Comparison of ENCODE assay signal across 21 cellular contexts in genomic region chr7:116235380-116235779, GRCh38. TPM values are rescaled to one million over a fixed set of nuclear protein-coding genes. Genes with fewer than 3 reads are reported as not detected.
DNase-seq lines count a peak whose midpoint lies in the region; ATAC-seq and TF ChIP-seq lines count a peak whose summit lies in the region.
"Had no signal": no experiment of that assay in that cellular context is flagged by ENCODE, and none has a peak within 500 bp of the region (broad histone marks: within the 10 kb centered on the region; RNA-seq: fewer than 3 reads in every experiment).

No MANE protein-coding gene starts in this region.

- H3K4me1 ChIP-seq in mesenchymal stem cell (ENCODE audit: control insufficient read depth, insufficient read depth, low read depth, low read length) (peaks cover under 1% of the 10 kb centered on the region), thyroid gland (peaks cover 74 to 78% of the 10 kb centered on the region in 2 donors), endodermal cell (ENCODE audit: control insufficient read depth, insufficient read depth, low read length) (peaks cover under 1% of the 10 kb centered on the region)

- no peak overlapping the region for H3K14ac ChIP-seq in mesenchymal stem cell (ENCODE audit: low read length in 2 of 2)

- no peak overlapping the region for H3K4me2 ChIP-seq in mesenchymal stem cell (ENCODE audit: low read length, poor library complexity, severe bottlenecking)
- H3K4me2 ChIP-seq: KMS-11 had no signal

- H3K27ac ChIP-seq in mesenchymal stem cell (ENCODE audit: low read length, poor library complexity, severe bottlenecking) = no peak overlapping the region
- peak overlapping the region in 2 of 3 donors; percentile 43 to 60 for H3K27ac ChIP-seq in thyroid gland
- no peak overlapping the region for H3K27ac ChIP-seq in endodermal cell (ENCODE audit: low read depth, low read length)
- H3K27ac ChIP-seq: foreskin keratinocyte, GM23248, KMS-11, right lobe of liver, SJCRH30, tibial nerve had no signal

- H3K4ac ChIP-seq in mesenchymal stem cell (ENCODE audit: low read depth in 1 of 2, low read length in 2 of 2) = no peak overlapping the region

- peaks cover 23% of the 10 kb centered on the region for H3K79me1 ChIP-seq in mesenchymal stem cell (replicated peaks; ENCODE audit: low read length, poor library complexity, severe bottlenecking)

- H3K27me3 Mint-ChIP-seq in activated CD8-positive, alpha-beta memory T cell treated with anti-CD3 and anti-CD28 coated beads, Interleukin-2, amount 10 ng/mL, durations not matched to agents 7 days and 5 days = no peaks in the 10 kb centered on the region
- H3K27me3 Mint-ChIP-seq in T-cell (no peaks in the 10 kb centered on the region), endodermal cell (ENCODE audit: insufficient read depth) (no peaks in the 10 kb centered on the region), CD14-positive monocyte (ENCODE audit: low read depth in 3 of 3) (no peaks in the 10 kb centered on the region)

- H4K91ac ChIP-seq in mesenchymal stem cell (ENCODE audit: low read length) = no peak overlapping the region

- H3K9me3 ChIP-seq in mesenchymal stem cell (ENCODE audit: control insufficient read depth, low read length) (no peaks in the 10 kb centered on the region), thyroid gland (no peaks in the 10 kb centered on the region), endodermal cell (ENCODE audit: control insufficient read depth, low read length) (no peaks in the 10 kb centered on the region)
- H3K9me3 ChIP-seq: esophagus muscularis mucosa, heart left ventricle, right lobe of liver, SJCRH30, tibial nerve had no signal

- intact Hi-C loops in thyroid gland (cut with DNase I) (loop anchor here (2.0 kb wide), 1 partner anchor 57 kb away; no protein-coding TSS in a partner anchor), CD14-positive monocyte (cut with micrococcal nuclease) (loop anchor here in 1 of 2 donors (5.0 to 10.0 kb wide), 2 partner anchors 58 to 101 kb away; no protein-coding TSS in a partner anchor)

- no peak overlapping the region for H3K4me3 ChIP-seq in mesenchymal stem cell (ENCODE audit: insufficient read depth in 1 of 2, low read depth in 1 of 2, low read length in 2 of 2)
- H3K4me3 ChIP-seq in thyroid gland (replicated peaks in 1 of 3) = no peak overlapping the region
- no peak overlapping the region for H3K4me3 ChIP-seq in endodermal cell (ENCODE audit: low read length)
- H3K4me3 ChIP-seq: esophagus muscularis mucosa, GM23248, heart left ventricle, lung, right lobe of liver, SJCRH30, tibial nerve had no signal

- H3K23ac ChIP-seq in mesenchymal stem cell (ENCODE audit: low read length in 2 of 2) = no peak overlapping the region

- no peak overlapping the region for H2BK12ac ChIP-seq in mesenchymal stem cell (ENCODE audit: low read length in 2 of 2)

- peaks cover 15% of the 10 kb centered on the region for H3K36me3 Mint-ChIP-seq in activated CD8-positive, alpha-beta memory T cell treated with anti-CD3 and anti-CD28 coated beads, Interleukin-2, amount 10 ng/mL, durations not matched to agents 7 days and 5 days
- peaks cover 14% of the 10 kb centered on the region for H3K36me3 Mint-ChIP-seq in T-cell
- H3K36me3 Mint-ChIP-seq in endodermal cell (ENCODE audit: low read depth) = no peaks in the 10 kb centered on the region
- H3K36me3 Mint-ChIP-seq in CD14-positive monocyte = peaks cover 26 to 35% of the 10 kb centered on the region in 2 donors

- no peak overlapping the region for H2BK5ac ChIP-seq in mesenchymal stem cell (ENCODE audit: low read depth, low read length, poor library complexity, severe bottlenecking)

- peak; percentile 11 for ATAC-seq in activated CD8-positive, alpha-beta memory T cell treated with anti-CD3 and anti-CD28 coated beads, Interleukin-2, amount 10 ng/mL, durations not matched to agents 7 days and 5 days
- peak in 1 of 4 experiments; percentile 24 for ATAC-seq in T-cell (replicated peaks in 1 of 4)

- H2AK5ac ChIP-seq in mesenchymal stem cell (ENCODE audit: low read length, severe bottlenecking) = no peak overlapping the region

- no peak overlapping the region for H2BK120ac ChIP-seq in mesenchymal stem cell (ENCODE audit: low read depth, low read length)

- H3K9ac ChIP-seq in mesenchymal stem cell (ENCODE audit: low read length) = peak overlapping the region; percentile 40
- H3K9ac ChIP-seq in endodermal cell (ENCODE audit: extremely low read depth, low read length, poor library complexity, severe bottlenecking) = no peak overlapping the region
- H3K9ac ChIP-seq: GM23248, KMS-11 had no signal

- no peak overlapping the region for H2AFZ ChIP-seq in mesenchymal stem cell (ENCODE audit: low read depth, low read length)
- H2AFZ ChIP-seq: GM23248 had no signal

- H3K9me3 Mint-ChIP-seq in activated CD8-positive, alpha-beta memory T cell treated with anti-CD3 and anti-CD28 coated beads, Interleukin-2, amount 10 ng/mL, durations not matched to agents 7 days and 5 days (ENCODE audit: low read depth) = no peaks in the 10 kb centered on the region
- no peaks in the 10 kb centered on the region for H3K9me3 Mint-ChIP-seq in T-cell
- no peaks in the 10 kb centered on the region for H3K9me3 Mint-ChIP-seq in endodermal cell
- no peaks in the 10 kb centered on the region for H3K9me3 Mint-ChIP-seq in CD14-positive monocyte
- H3K9me3 Mint-ChIP-seq: activated naive CD4-positive, alpha-beta T cell treated with anti-CD3 and anti-CD28 coated beads for 36 hours had no signal

- H3K4me3 Mint-ChIP-seq in activated CD8-positive, alpha-beta memory T cell treated with anti-CD3 and anti-CD28 coated beads, Interleukin-2, amount 10 ng/mL, durations not matched to agents 7 days and 5 days = no peak overlapping the region
- H3K4me3 Mint-ChIP-seq in T-cell (no peak overlapping the region), endodermal cell (no peak overlapping the region), CD14-positive monocyte (no peak overlapping the region)
- H3K4me3 Mint-ChIP-seq: activated naive CD4-positive, alpha-beta T cell treated with anti-CD3 and anti-CD28 coated beads for 36 hours had no signal

- TF ChIP-seq CTCF in thyroid gland (IDR thresholded peaks at IDR 0.05) (no peak), endodermal cell (conservative IDR thresholded peaks at IDR 0.05) (no peak), CD14-positive monocyte (IDR thresholded peaks at IDR 0.05) (no peak)

- H3K18ac ChIP-seq in mesenchymal stem cell (ENCODE audit: low read depth in 1 of 2, low read length in 2 of 2) = no peak overlapping the region

- CTCF ChIA-PET in activated CD8-positive, alpha-beta memory T cell treated with anti-CD3 and anti-CD28 coated beads, Interleukin-2, amount 10 ng/mL, durations not matched to agents 7 days and 5 days (lab: Charles Lee) = interaction anchor here (0.6 to 3.7 kb wide), 24 partner anchors 10 to 353 kb away, joined by 3 to 63 read pairs (median 6); partner anchors contain the start of gene TES
- CTCF ChIA-PET in T-cell (lab: Charles Lee) = interaction anchor here (0.7 to 15.8 kb wide), 35 partner anchors 9 to 1370 kb away, joined by 3 to 450 read pairs (median 6); partner anchors contain the start of gene TES (in 2 of the 2)

- no peak overlapping the region for H4K8ac ChIP-seq in mesenchymal stem cell (ENCODE audit: low read length)

- POLR2A ChIA-PET in T-cell (lab: Charles Lee) = interaction anchor here (0.6 to 1.3 kb wide), 4 partner anchors 25 to 160 kb away, joined by 3 to 5 read pairs (median 5); partner anchors contain the start of gene TES (in 2 of the 2)

- no peak overlapping the region for H3K27ac Mint-ChIP-seq in activated CD8-positive, alpha-beta memory T cell treated with anti-CD3 and anti-CD28 coated beads, Interleukin-2, amount 10 ng/mL, durations not matched to agents 7 days and 5 days
- H3K27ac Mint-ChIP-seq in T-cell = peak overlapping the region; percentile 39 to 57
- H3K27ac Mint-ChIP-seq in endodermal cell = no peak overlapping the region
- H3K27ac Mint-ChIP-seq in CD14-positive monocyte = peak overlapping the region in 1 of 7 donors; percentile 64

- no peak for DNase-seq in activated CD8-positive, alpha-beta memory T cell treated with anti-CD3 and anti-CD28 coated beads, Interleukin-2, amount 10 ng/mL, durations not matched to agents 7 days and 5 days
- no peak for DNase-seq in activated CD8-positive, alpha-beta memory T cell treated with anti-CD3 and anti-CD28 coated beads for 24 hours
- DNase-seq in T-cell = no peak
- DNase-seq in mesenchymal stem cell = no peak
- DNase-seq in thyroid gland = no peak
- no peak for DNase-seq in endodermal cell
- DNase-seq in COLO668 (lab: John Stamatoyannopoulos, UW; ENCODE audit: unreplicated experiment) = no peak
- DNase-seq in CD14-positive monocyte (ENCODE audit: low spot score) = no peak
- DNase-seq: aorta, foreskin keratinocyte, NCI-H2029 treated with DMSO at 0.1 percent for 48 hours, NCI-H226, right lobe of liver had no signal

- H3K4me1 Mint-ChIP-seq in activated CD8-positive, alpha-beta memory T cell treated with anti-CD3 and anti-CD28 coated beads, Interleukin-2, amount 10 ng/mL, durations not matched to agents 7 days and 5 days = peaks cover 50% of the 10 kb centered on the region
- peaks cover 74 to 87% (median 83%) of the 10 kb centered on the region in 3 donors for H3K4me1 Mint-ChIP-seq in T-cell
- H3K4me1 Mint-ChIP-seq in endodermal cell = peaks cover 19% of the 10 kb centered on the region
- H3K4me1 Mint-ChIP-seq in CD14-positive monocyte = peaks cover 43% of the 10 kb centered on the region

- H2BK15ac ChIP-seq in mesenchymal stem cell (ENCODE audit: low read depth, poor library complexity, severe bottlenecking) = no peak overlapping the region

- H3K36me3 ChIP-seq in mesenchymal stem cell (ENCODE audit: control insufficient read depth in 1 of 2, insufficient read depth in 2 of 2, low read depth in 1 of 2, low read length in 2 of 2) (no peaks in the 10 kb centered on the region), thyroid gland (no peaks in the 10 kb centered on the region), endodermal cell (ENCODE audit: control insufficient read depth, insufficient read depth, low read length) (peaks cover 5% of the 10 kb centered on the region)
- H3K36me3 ChIP-seq: right lobe of liver, SJCRH30, tibial nerve had no signal

- no peak for TF ChIP-seq POLR2A in thyroid gland (IDR thresholded peaks at IDR 0.05)

- H3K27me3 ChIP-seq in mesenchymal stem cell (ENCODE audit: control insufficient read depth in 1 of 2, insufficient read depth in 1 of 2, low read length in 2 of 2) = no peaks in the 10 kb centered on the region
- H3K27me3 ChIP-seq in thyroid gland = no peaks in the 10 kb centered on the region
- peaks cover 10% of the 10 kb centered on the region for H3K27me3 ChIP-seq in endodermal cell (ENCODE audit: control insufficient read depth, insufficient read depth, low read length, poor library complexity, severe bottlenecking)
- H3K27me3 ChIP-seq: esophagus muscularis mucosa, foreskin keratinocyte, heart left ventricle, right lobe of liver, SJCRH30, tibial nerve had no signal

RNA-seq across cellular contexts. Expression of gene TES, which starts 25.0 kb away (rescaled TPM):
- total RNA-seq in activated CD8-positive, alpha-beta memory T cell treated with anti-CD3 and anti-CD28 coated beads, Interleukin-2, amount 10 ng/mL, durations not matched to agents 7 days and 5 days = 10 to 100 TPM; 98.5 TPM
- total RNA-seq in T-cell (100 to 1,000 TPM; 101 to 132 (median 117) TPM), thyroid gland (100 to 1,000 TPM; 148 to 177 (median 158) TPM), endodermal cell (10 to 100 TPM; 23.1 to 31.0 TPM)
- 47.6 TPM for polyA plus RNA-seq in mesenchymal stem cell (2013, experiment 1 of 2)
- polyA plus RNA-seq in mesenchymal stem cell (2013, experiment 2 of 2) = 50.2 TPM
- 12.5 TPM for polyA plus RNA-seq in endodermal cell (2013, experiment 1 of 2)
- 12.4 TPM for polyA plus RNA-seq in endodermal cell (2013, experiment 2 of 2)
- polyA plus RNA-seq in CD14-positive monocyte = 100 to 1,000 TPM in 1 of 2 donors, 10 to 100 TPM in 1; 89.0 to 104 TPM

Comparison
In these comparisons a context has a peak if more than half of its experiments do, and no peak if none do; other contexts are left out.
1. H3K27ac Mint-ChIP-seq: peak in T-cell (2 of 2); none in activated CD8-positive, alpha-beta memory T cell treated with anti-CD3 and anti-CD28 coated beads, Interleukin-2, amount 10 ng/mL, durations not matched to agents 7 days and 5 days (single experiment) and endodermal cell (single experiment).
2. H3K27ac ChIP-seq: peak in thyroid gland (2 of 3); none in mesenchymal stem cell (single experiment) and endodermal cell (single experiment).